Comparison of ENCODE assay signal across 1 cellular context in the genomic region with DNA sequence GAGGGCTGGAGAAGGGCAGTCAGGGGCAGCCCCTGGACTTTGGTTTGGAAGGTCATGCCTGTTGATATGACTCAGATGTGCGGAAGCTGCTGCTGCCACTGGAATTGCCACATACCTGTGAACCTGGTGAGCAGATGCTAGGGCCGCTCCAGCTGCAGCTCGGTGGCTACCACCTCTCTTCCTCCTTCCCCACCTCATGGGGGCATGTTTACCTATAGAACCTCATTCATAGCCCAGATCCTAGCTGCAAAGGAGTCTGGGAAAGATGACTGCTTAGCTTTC.
TF ChIP-seq lines count a peak whose summit lies in the region.

No MANE protein-coding gene starts in this region.

TF ChIP-seq in HepG2, 621 proteins besides CTCF, POLR2A, EP300 and RAD21 (continued from another document and continues in another):
- TF ChIP-seq, protein P1, sequence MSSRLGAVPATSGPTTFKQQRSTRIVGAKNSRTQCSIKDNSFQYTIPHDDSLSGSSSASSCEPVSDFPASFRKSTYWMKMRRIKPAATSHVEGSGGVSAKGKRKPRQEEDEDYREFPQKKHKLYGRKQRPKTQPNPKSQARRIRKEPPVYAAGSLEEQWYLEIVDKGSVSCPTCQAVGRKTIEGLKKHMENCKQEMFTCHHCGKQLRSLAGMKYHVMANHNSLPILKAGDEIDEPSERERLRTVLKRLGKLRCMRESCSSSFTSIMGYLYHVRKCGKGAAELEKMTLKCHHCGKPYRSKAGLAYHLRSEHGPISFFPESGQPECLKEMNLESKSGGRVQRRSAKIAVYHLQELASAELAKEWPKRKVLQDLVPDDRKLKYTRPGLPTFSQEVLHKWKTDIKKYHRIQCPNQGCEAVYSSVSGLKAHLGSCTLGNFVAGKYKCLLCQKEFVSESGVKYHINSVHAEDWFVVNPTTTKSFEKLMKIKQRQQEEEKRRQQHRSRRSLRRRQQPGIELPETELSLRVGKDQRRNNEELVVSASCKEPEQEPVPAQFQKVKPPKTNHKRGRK (CRISPR knock-in tag; IDR thresholded peaks at IDR 0.05), result no peak
- TF ChIP-seq ETV5 (CRISPR knock-in tag; IDR thresholded peaks at IDR 0.05; ENCODE audit: borderline replicate concordance) (peak; percentile 87), ZMAT3 (CRISPR knock-in tag; conservative IDR thresholded peaks at IDR 0.05) (no peak), KAT8 (CRISPR knock-in tag; IDR thresholded peaks at IDR 0.05) (peak; percentile 24; the same call in 1 of the 2 replicates), RBM39 (IDR thresholded peaks at IDR 0.05; ENCODE audit: low read depth, low read length, poor library complexity, severe bottlenecking) (no peak), NFE2 (CRISPR knock-in tag; IDR thresholded peaks at IDR 0.05) (no peak), MTF1 (CRISPR knock-in tag; IDR thresholded peaks at IDR 0.05) (no peak), SNAI1 (CRISPR knock-in tag; IDR thresholded peaks at IDR 0.05; ENCODE audit: borderline replicate concordance) (no peak), ZNF180 (CRISPR knock-in tag; IDR thresholded peaks at IDR 0.05; ENCODE audit: borderline replicate concordance, low read depth) (no peak), ZNF709 (CRISPR knock-in tag; IDR thresholded peaks at IDR 0.05) (no peak), IKZF1 (IDR thresholded peaks at IDR 0.05) (no peak), KDM6A (CRISPR knock-in tag; IDR thresholded peaks at IDR 0.05; ENCODE audit: low read depth) (no peak), EHMT2 (IDR thresholded peaks at IDR 0.05; ENCODE audit: borderline replicate concordance, low read depth, low read length) (no peak), ZBTB7B (CRISPR knock-in tag; IDR thresholded peaks at IDR 0.05) (no peak), ZNF256 (CRISPR knock-in tag; conservative IDR thresholded peaks at IDR 0.05) (no peak), KDM1A (CRISPR knock-in tag; IDR thresholded peaks at IDR 0.05) (no peak), SALL2 (CRISPR knock-in tag; IDR thresholded peaks at IDR 0.05) (no peak), ZFP36 (IDR thresholded peaks at IDR 0.05; ENCODE audit: borderline replicate concordance, low read depth, low read length, partially characterized antibody) (no peak), ZNF367 (CRISPR knock-in tag; IDR thresholded peaks at IDR 0.05; ENCODE audit: borderline replicate concordance) (no peak), PTBP1 (IDR thresholded peaks at IDR 0.05; ENCODE audit: low read depth, low read length, poor library complexity, severe bottlenecking) (no peak), FOXM1 (CRISPR knock-in tag; IDR thresholded peaks at IDR 0.05) (no peak), SMC3 (IDR thresholded peaks at IDR 0.05; ENCODE audit: low read length) (no peak), ERF (CRISPR knock-in tag; IDR thresholded peaks at IDR 0.05) (0 out of 2 replicates have a peak, but pooled peaks have one; percentile 27), FOXJ3 (CRISPR knock-in tag; IDR thresholded peaks at IDR 0.05; ENCODE audit: borderline replicate concordance) (no peak), ZNF891 (CRISPR knock-in tag; IDR thresholded peaks at IDR 0.05) (no peak), SP1 (IDR thresholded peaks at IDR 0.05) (no peak), SP1 (CRISPR knock-in tag; IDR thresholded peaks at IDR 0.05) (no peak), JARID2 (CRISPR knock-in tag; IDR thresholded peaks at IDR 0.05; ENCODE audit: insufficient replicate concordance) (no peak)
- TF ChIP-seq, protein P2, sequence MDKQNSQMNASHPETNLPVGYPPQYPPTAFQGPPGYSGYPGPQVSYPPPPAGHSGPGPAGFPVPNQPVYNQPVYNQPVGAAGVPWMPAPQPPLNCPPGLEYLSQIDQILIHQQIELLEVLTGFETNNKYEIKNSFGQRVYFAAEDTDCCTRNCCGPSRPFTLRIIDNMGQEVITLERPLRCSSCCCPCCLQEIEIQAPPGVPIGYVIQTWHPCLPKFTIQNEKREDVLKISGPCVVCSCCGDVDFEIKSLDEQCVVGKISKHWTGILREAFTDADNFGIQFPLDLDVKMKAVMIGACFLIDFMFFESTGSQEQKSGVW (CRISPR knock-in tag; IDR thresholded peaks at IDR 0.05; ENCODE audit: borderline replicate concordance), result no peak
- TF ChIP-seq, protein P3, sequence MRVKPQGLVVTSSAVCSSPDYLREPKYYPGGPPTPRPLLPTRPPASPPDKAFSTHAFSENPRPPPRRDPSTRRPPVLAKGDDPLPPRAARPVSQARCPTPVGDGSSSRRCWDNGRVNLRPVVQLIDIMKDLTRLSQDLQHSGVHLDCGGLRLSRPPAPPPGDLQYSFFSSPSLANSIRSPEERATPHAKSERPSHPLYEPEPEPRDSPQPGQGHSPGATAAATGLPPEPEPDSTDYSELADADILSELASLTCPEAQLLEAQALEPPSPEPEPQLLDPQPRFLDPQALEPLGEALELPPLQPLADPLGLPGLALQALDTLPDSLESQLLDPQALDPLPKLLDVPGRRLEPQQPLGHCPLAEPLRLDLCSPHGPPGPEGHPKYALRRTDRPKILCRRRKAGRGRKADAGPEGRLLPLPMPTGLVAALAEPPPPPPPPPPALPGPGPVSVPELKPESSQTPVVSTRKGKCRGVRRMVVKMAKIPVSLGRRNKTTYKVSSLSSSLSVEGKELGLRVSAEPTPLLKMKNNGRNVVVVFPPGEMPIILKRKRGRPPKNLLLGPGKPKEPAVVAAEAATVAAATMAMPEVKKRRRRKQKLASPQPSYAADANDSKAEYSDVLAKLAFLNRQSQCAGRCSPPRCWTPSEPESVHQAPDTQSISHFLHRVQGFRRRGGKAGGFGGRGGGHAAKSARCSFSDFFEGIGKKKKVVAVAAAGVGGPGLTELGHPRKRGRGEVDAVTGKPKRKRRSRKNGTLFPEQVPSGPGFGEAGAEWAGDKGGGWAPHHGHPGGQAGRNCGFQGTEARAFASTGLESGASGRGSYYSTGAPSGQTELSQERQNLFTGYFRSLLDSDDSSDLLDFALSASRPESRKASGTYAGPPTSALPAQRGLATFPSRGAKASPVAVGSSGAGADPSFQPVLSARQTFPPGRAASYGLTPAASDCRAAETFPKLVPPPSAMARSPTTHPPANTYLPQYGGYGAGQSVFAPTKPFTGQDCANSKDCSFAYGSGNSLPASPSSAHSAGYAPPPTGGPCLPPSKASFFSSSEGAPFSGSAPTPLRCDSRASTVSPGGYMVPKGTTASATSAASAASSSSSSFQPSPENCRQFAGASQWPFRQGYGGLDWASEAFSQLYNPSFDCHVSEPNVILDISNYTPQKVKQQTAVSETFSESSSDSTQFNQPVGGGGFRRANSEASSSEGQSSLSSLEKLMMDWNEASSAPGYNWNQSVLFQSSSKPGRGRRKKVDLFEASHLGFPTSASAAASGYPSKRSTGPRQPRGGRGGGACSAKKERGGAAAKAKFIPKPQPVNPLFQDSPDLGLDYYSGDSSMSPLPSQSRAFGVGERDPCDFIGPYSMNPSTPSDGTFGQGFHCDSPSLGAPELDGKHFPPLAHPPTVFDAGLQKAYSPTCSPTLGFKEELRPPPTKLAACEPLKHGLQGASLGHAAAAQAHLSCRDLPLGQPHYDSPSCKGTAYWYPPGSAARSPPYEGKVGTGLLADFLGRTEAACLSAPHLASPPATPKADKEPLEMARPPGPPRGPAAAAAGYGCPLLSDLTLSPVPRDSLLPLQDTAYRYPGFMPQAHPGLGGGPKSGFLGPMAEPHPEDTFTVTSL (CRISPR knock-in tag; IDR thresholded peaks at IDR 0.05; ENCODE audit: borderline replicate concordance), result peak; percentile 62; the same call in 1 of the 2 replicates
- TF ChIP-seq, protein P4, sequence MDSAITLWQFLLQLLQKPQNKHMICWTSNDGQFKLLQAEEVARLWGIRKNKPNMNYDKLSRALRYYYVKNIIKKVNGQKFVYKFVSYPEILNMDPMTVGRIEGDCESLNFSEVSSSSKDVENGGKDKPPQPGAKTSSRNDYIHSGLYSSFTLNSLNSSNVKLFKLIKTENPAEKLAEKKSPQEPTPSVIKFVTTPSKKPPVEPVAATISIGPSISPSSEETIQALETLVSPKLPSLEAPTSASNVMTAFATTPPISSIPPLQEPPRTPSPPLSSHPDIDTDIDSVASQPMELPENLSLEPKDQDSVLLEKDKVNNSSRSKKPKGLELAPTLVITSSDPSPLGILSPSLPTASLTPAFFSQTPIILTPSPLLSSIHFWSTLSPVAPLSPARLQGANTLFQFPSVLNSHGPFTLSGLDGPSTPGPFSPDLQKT (CRISPR knock-in tag; IDR thresholded peaks at IDR 0.05; ENCODE audit: borderline replicate concordance), result no peak
- TF ChIP-seq, protein P5, sequence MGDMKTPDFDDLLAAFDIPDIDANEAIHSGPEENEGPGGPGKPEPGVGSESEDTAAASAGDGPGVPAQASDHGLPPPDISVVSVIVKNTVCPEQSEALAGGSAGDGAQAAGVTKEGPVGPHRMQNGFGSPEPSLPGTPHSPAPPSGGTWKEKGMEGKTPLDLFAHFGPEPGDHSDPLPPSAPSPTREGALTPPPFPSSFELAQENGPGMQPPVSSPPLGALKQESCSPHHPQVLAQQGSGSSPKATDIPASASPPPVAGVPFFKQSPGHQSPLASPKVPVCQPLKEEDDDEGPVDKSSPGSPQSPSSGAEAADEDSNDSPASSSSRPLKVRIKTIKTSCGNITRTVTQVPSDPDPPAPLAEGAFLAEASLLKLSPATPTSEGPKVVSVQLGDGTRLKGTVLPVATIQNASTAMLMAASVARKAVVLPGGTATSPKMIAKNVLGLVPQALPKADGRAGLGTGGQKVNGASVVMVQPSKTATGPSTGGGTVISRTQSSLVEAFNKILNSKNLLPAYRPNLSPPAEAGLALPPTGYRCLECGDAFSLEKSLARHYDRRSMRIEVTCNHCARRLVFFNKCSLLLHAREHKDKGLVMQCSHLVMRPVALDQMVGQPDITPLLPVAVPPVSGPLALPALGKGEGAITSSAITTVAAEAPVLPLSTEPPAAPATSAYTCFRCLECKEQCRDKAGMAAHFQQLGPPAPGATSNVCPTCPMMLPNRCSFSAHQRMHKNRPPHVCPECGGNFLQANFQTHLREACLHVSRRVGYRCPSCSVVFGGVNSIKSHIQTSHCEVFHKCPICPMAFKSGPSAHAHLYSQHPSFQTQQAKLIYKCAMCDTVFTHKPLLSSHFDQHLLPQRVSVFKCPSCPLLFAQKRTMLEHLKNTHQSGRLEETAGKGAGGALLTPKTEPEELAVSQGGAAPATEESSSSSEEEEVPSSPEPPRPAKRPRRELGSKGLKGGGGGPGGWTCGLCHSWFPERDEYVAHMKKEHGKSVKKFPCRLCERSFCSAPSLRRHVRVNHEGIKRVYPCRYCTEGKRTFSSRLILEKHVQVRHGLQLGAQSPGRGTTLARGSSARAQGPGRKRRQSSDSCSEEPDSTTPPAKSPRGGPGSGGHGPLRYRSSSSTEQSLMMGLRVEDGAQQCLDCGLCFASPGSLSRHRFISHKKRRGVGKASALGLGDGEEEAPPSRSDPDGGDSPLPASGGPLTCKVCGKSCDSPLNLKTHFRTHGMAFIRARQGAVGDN (CRISPR knock-in tag; IDR thresholded peaks at IDR 0.05), result peak; percentile 25; the same call in 1 of the 2 replicates
- TF ChIP-seq, protein P6, sequence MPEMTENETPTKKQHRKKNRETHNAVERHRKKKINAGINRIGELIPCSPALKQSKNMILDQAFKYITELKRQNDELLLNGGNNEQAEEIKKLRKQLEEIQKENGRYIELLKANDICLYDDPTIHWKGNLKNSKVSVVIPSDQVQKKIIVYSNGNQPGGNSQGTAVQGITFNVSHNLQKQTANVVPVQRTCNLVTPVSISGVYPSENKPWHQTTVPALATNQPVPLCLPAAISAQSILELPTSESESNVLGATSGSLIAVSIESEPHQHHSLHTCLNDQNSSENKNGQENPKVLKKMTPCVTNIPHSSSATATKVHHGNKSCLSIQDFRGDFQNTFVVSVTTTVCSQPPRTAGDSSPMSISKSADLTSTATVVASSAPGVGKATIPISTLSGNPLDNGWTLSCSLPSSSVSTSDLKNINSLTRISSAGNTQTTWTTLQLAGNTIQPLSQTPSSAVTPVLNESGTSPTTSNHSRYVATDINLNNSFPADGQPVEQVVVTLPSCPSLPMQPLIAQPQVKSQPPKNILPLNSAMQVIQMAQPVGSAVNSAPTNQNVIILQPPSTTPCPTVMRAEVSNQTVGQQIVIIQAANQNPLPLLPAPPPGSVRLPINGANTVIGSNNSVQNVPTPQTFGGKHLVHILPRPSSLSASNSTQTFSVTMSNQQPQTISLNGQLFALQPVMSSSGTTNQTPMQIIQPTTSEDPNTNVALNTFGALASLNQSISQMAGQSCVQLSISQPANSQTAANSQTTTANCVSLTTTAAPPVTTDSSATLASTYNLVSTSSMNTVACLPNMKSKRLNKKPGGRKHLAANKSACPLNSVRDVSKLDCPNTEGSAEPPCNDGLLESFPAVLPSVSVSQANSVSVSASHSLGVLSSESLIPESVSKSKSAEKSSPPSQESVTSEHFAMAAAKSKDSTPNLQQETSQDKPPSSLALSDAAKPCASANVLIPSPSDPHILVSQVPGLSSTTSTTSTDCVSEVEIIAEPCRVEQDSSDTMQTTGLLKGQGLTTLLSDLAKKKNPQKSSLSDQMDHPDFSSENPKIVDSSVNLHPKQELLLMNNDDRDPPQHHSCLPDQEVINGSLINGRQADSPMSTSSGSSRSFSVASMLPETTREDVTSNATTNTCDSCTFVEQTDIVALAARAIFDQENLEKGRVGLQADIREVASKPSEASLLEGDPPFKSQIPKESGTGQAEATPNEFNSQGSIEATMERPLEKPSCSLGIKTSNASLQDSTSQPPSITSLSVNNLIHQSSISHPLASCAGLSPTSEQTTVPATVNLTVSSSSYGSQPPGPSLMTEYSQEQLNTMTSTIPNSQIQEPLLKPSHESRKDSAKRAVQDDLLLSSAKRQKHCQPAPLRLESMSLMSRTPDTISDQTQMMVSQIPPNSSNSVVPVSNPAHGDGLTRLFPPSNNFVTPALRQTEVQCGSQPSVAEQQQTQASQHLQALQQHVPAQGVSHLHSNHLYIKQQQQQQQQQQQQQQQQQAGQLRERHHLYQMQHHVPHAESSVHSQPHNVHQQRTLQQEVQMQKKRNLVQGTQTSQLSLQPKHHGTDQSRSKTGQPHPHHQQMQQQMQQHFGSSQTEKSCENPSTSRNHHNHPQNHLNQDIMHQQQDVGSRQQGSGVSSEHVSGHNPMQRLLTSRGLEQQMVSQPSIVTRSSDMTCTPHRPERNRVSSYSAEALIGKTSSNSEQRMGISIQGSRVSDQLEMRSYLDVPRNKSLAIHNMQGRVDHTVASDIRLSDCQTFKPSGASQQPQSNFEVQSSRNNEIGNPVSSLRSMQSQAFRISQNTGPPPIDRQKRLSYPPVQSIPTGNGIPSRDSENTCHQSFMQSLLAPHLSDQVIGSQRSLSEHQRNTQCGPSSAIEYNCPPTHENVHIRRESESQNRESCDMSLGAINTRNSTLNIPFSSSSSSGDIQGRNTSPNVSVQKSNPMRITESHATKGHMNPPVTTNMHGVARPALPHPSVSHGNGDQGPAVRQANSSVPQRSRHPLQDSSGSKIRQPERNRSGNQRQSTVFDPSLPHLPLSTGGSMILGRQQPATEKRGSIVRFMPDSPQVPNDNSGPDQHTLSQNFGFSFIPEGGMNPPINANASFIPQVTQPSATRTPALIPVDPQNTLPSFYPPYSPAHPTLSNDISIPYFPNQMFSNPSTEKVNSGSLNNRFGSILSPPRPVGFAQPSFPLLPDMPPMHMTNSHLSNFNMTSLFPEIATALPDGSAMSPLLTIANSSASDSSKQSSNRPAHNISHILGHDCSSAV (CRISPR knock-in tag; IDR thresholded peaks at IDR 0.05; ENCODE audit: borderline replicate concordance), result no peak
- TF ChIP-seq, protein P7, sequence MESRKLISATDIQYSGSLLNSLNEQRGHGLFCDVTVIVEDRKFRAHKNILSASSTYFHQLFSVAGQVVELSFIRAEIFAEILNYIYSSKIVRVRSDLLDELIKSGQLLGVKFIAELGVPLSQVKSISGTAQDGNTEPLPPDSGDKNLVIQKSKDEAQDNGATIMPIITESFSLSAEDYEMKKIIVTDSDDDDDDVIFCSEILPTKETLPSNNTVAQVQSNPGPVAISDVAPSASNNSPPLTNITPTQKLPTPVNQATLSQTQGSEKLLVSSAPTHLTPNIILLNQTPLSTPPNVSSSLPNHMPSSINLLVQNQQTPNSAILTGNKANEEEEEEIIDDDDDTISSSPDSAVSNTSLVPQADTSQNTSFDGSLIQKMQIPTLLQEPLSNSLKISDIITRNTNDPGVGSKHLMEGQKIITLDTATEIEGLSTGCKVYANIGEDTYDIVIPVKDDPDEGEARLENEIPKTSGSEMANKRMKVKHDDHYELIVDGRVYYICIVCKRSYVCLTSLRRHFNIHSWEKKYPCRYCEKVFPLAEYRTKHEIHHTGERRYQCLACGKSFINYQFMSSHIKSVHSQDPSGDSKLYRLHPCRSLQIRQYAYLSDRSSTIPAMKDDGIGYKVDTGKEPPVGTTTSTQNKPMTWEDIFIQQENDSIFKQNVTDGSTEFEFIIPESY (CRISPR knock-in tag; IDR thresholded peaks at IDR 0.05), result no peak
